In genomic region chr5:622359-622758, GRCh38 we compare ENCODE assay signal across 16 cellular contexts.
"Had no signal": no experiment of that assay in that cellular context is flagged by ENCODE, and none has a peak within 500 bp of the region (broad histone marks: within the 10 kb centered on the region; RNA-seq: fewer than 3 reads in every experiment).

No MANE protein-coding gene starts in this region.

- ATAC-seq: gastroesophageal sphincter; naive thymus-derived CD8-positive, alpha-beta T cell; psoas muscle; stimulated activated memory B cell treated with anti-CD40 and anti-IgM and Interleukin-4, amounts not matched to agents 10 μg/mL and 1 μg/mL and 100 μg/mL, for 72 hours had no signal

- DNase-seq: activated B cell treated with CpG ODN at 0.5 μM for 24 hours; activated CD4-positive, alpha-beta T cell treated with anti-CD3 and anti-CD28 coated beads for 48 hours; activated CD8-positive, alpha-beta memory T cell treated with anti-CD3 and anti-CD28 coated beads for 24 hours; endodermal cell; erythroblast; occipital lobe; stimulated activated CD4-positive, alpha-beta T cell treated with anti-CD3 and anti-CD28 coated beads, Interleukin-1b, Interleukin-23, amount 100 ng/mL, for 48 hours; T-helper 2 cell had no signal

- H3K9me3 Mint-ChIP-seq: activated B cell treated with CpG ODN at 0.5 μM for 24 hours; activated T-helper 1 cell treated with anti-CD3 and anti-CD28 coated beads, Interleukin-12 subunit alpha, Interleukin-12 subunit beta, Interleukin-2, Interleukin-4 antibody, amounts not matched to agents 30 ng/mL and 10 ng/mL and 1 ng/mL, durations not matched to agents 14 hours and 24 hours and 36 hours; endodermal cell; naive thymus-derived CD8-positive, alpha-beta T cell; stimulated activated memory B cell treated with anti-CD40 and anti-IgM and Interleukin-4, amounts not matched to agents 10 μg/mL and 1 μg/mL and 100 μg/mL, for 72 hours had no signal

- H3K4me3 ChIP-seq: ascending aorta, breast epithelium, gastroesophageal sphincter, psoas muscle, right lobe of liver had no signal

- H3K4me1 Mint-ChIP-seq: activated B cell treated with CpG ODN at 0.5 μM for 24 hours; endodermal cell; stimulated activated memory B cell treated with anti-CD40 and anti-IgM and Interleukin-4, amounts not matched to agents 10 μg/mL and 1 μg/mL and 100 μg/mL, for 72 hours had no signal

- H3K4me1 ChIP-seq: ascending aorta, breast epithelium, gastroesophageal sphincter, psoas muscle, right lobe of liver had no signal

- H3K27me3 Mint-ChIP-seq: activated B cell treated with CpG ODN at 0.5 μM for 24 hours; naive thymus-derived CD8-positive, alpha-beta T cell; stimulated activated memory B cell treated with anti-CD40 and anti-IgM and Interleukin-4, amounts not matched to agents 10 μg/mL and 1 μg/mL and 100 μg/mL, for 72 hours had no signal

- H3K27me3 ChIP-seq: ascending aorta, breast epithelium, gastroesophageal sphincter, right lobe of liver had no signal

- H3K36me3 ChIP-seq: breast epithelium had no signal

- H3K27ac Mint-ChIP-seq: activated B cell treated with CpG ODN at 0.5 μM for 24 hours; activated T-helper 1 cell treated with anti-CD3 and anti-CD28 coated beads, Interleukin-12 subunit alpha, Interleukin-12 subunit beta, Interleukin-2, Interleukin-4 antibody, amounts not matched to agents 30 ng/mL and 10 ng/mL and 1 ng/mL, durations not matched to agents 14 hours and 24 hours and 36 hours; endodermal cell; naive thymus-derived CD8-positive, alpha-beta T cell; stimulated activated memory B cell treated with anti-CD40 and anti-IgM and Interleukin-4, amounts not matched to agents 10 μg/mL and 1 μg/mL and 100 μg/mL, for 72 hours had no signal

- H3K4me3 Mint-ChIP-seq: activated B cell treated with CpG ODN at 0.5 μM for 24 hours; activated T-helper 1 cell treated with anti-CD3 and anti-CD28 coated beads, Interleukin-12 subunit alpha, Interleukin-12 subunit beta, Interleukin-2, Interleukin-4 antibody, amounts not matched to agents 30 ng/mL and 10 ng/mL and 1 ng/mL, durations not matched to agents 14 hours and 24 hours and 36 hours; endodermal cell; naive thymus-derived CD8-positive, alpha-beta T cell; stimulated activated memory B cell treated with anti-CD40 and anti-IgM and Interleukin-4, amounts not matched to agents 10 μg/mL and 1 μg/mL and 100 μg/mL, for 72 hours had no signal

- H3K27ac ChIP-seq: ascending aorta, breast epithelium, gastroesophageal sphincter, psoas muscle, right lobe of liver had no signal
